In genomic region chr15:31481157-31481556, GRCh38 we compare ENCODE assay signal across 21 cellular contexts.
DNase-seq lines count a peak whose midpoint lies in the region; ATAC-seq and TF ChIP-seq lines count a peak whose summit lies in the region.
"Had no signal": no experiment of that assay in that cellular context is flagged by ENCODE, and none has a peak within 500 bp of the region (broad histone marks: within the 10 kb centered on the region; RNA-seq: fewer than 3 reads in every experiment).

No MANE protein-coding gene starts in this region.

- H3K36me3 ChIP-seq in CD8-positive, alpha-beta T cell (ENCODE audit: insufficient read depth, low read length): no peaks in the 10 kb centered on the region
- H3K36me3 ChIP-seq: esophagus squamous epithelium, neutrophil, tibial artery had no signal

- H3K9me3 Mint-ChIP-seq in activated CD4-positive, alpha-beta T cell treated with anti-CD3 and anti-CD28 coated beads for 36 hours (ENCODE audit: low read depth): no peaks in the 10 kb centered on the region
- no peaks in the 10 kb centered on the region for H3K9me3 Mint-ChIP-seq in CD8-positive, alpha-beta T cell
- H3K9me3 Mint-ChIP-seq: activated T-cell treated with anti-CD3 and anti-CD28 coated beads, Interleukin-2, amount 50 U/mL, for 4 hours; dendritic cell treated with granulocyte-macrophage colony-stimulating factor and Interleukin-4, amounts not matched to agents 40 ng/mL and 50 ng/mL, for 4 days had no signal

- H3K9me3 ChIP-seq in CD8-positive, alpha-beta T cell (ENCODE audit: low read length): no peaks in the 10 kb centered on the region
- H3K9me3 ChIP-seq: esophagus squamous epithelium, neutrophil, psoas muscle, SK-N-SH, tibial artery had no signal

- H3K36me3 Mint-ChIP-seq in activated CD4-positive, alpha-beta T cell treated with anti-CD3 and anti-CD28 coated beads for 36 hours (ENCODE audit: low read depth): peaks cover 39% of the 10 kb centered on the region
- peaks cover 13% of the 10 kb centered on the region for H3K36me3 Mint-ChIP-seq in CD8-positive, alpha-beta T cell

- H3K4me1 ChIP-seq in CD8-positive, alpha-beta T cell (ENCODE audit: insufficient read depth, low read length): peaks cover 33% of the 10 kb centered on the region
- H3K4me1 ChIP-seq: psoas muscle had no signal

- H3K27me3 Mint-ChIP-seq in activated CD4-positive, alpha-beta T cell treated with anti-CD3 and anti-CD28 coated beads for 36 hours: peaks cover 3% of the 10 kb centered on the region
- no peaks in the 10 kb centered on the region for H3K27me3 Mint-ChIP-seq in CD8-positive, alpha-beta T cell (ENCODE audit: low read depth)

- intact Hi-C loops in activated CD4-positive, alpha-beta T cell treated with anti-CD3 and anti-CD28 coated beads for 36 hours (cut with DNase I, micrococcal nuclease): loop anchor here (10.0 kb wide), 4 partner anchors 86 to 856 kb away; partner anchors contain the start of genes ARHGAP11B (in 1 of the 2), FAN1 (in 1 of the 2) and MTMR10 (in 1 of the 2)
- intact Hi-C loops in CD8-positive, alpha-beta T cell (cut with DNase I, micrococcal nuclease): loop anchor here in 1 of 2 experiments (10.0 kb wide), 1 partner anchor 486 kb away; the partner anchor contains the start of gene MTMR10

- ATAC-seq in activated CD4-positive, alpha-beta T cell treated with anti-CD3 and anti-CD28 coated beads for 36 hours: no peak
- no peak for ATAC-seq in CD8-positive, alpha-beta T cell
- ATAC-seq in HG02884 (IDR thresholded peaks at IDR 0.05; ENCODE audit: unreplicated experiment): no peak
- ATAC-seq: activated T-cell treated with anti-CD3 and anti-CD28 coated beads, Interleukin-2, amount 50 U/mL, for 4 hours; left colon; psoas muscle; stimulated activated naive CD8-positive, alpha-beta T cell treated with anti-CD3 and anti-CD28 coated beads, Interleukin-15, Interleukin-2, amounts not matched to agents 100 U/mL and 50 U/mL, for 24 hours had no signal

- no peak overlapping the region for H3K27ac Mint-ChIP-seq in activated CD4-positive, alpha-beta T cell treated with anti-CD3 and anti-CD28 coated beads for 36 hours
- peak overlapping the region; percentile 23 for H3K27ac Mint-ChIP-seq in CD8-positive, alpha-beta T cell
- H3K27ac Mint-ChIP-seq: dendritic cell treated with granulocyte-macrophage colony-stimulating factor and Interleukin-4, amounts not matched to agents 40 ng/mL and 50 ng/mL, for 4 days had no signal

- POLR2A ChIA-PET in activated CD4-positive, alpha-beta T cell treated with anti-CD3 and anti-CD28 coated beads for 36 hours (lab: Charles Lee): no interaction called here
- POLR2A ChIA-PET in CD8-positive, alpha-beta T cell (lab: Charles Lee): interaction anchor here (1.1 to 4.2 kb wide), 5 partner anchors 8 to 155 kb away, joined by 3 to 65 read pairs (median 37); no protein-coding TSS in a partner anchor

- no peak overlapping the region for H3K27ac ChIP-seq in CD8-positive, alpha-beta T cell (ENCODE audit: low read depth, low read length)
- H3K27ac ChIP-seq: esophagus squamous epithelium, neutrophil, psoas muscle, tibial artery had no signal

- peaks cover 41% of the 10 kb centered on the region for H3K4me1 Mint-ChIP-seq in activated CD4-positive, alpha-beta T cell treated with anti-CD3 and anti-CD28 coated beads for 36 hours
- peaks cover 63% of the 10 kb centered on the region for H3K4me1 Mint-ChIP-seq in CD8-positive, alpha-beta T cell (ENCODE audit: low read depth)

- DNase-seq in activated CD4-positive, alpha-beta T cell treated with anti-CD3 and anti-CD28 coated beads for 36 hours: no peak
- no peak for DNase-seq in activated CD4-positive, alpha-beta T cell treated with anti-CD3 and anti-CD28 coated beads, Interleukin-2, amount 50 U/mL, for 1 hour
- peak in 1 of 7 experiments; percentile 41 for DNase-seq in CD8-positive, alpha-beta T cell
- DNase-seq in activated CD8-positive, alpha-beta memory T cell treated with anti-CD3 and anti-CD28 coated beads, Interleukin-2, amount 50 U/mL, for 4 hours: peak; percentile 7
- DNase-seq in mesenteric fat pad (ENCODE audit: low spot score) (peak; percentile 16), NCI-H1092 (lab: John Stamatoyannopoulos, UW) (no peak)
- DNase-seq in activated CD4-positive, CD25-positive, alpha-beta regulatory T cell (lab: John Stamatoyannopoulos, UW): no peak
- DNase-seq: activated T-cell treated with anti-CD3 and anti-CD28 coated beads, Interleukin-2, amount 50 U/mL, for 4 hours; CD4-positive, CD25-positive, alpha-beta regulatory T cell; esophagus squamous epithelium; foreskin melanocyte; IMR-90; mammary epithelial cell; psoas muscle; SK-N-SH; stimulated activated naive CD8-positive, alpha-beta T cell treated with anti-CD3 and anti-CD28 coated beads, Interleukin-15, Interleukin-2, amounts not matched to agents 100 U/mL and 50 U/mL, for 24 hours had no signal

- no peaks in the 10 kb centered on the region for H3K27me3 ChIP-seq in CD8-positive, alpha-beta T cell (ENCODE audit: insufficient read depth, low read length)

- peak overlapping the region; percentile 26 for H3K4me3 Mint-ChIP-seq in activated CD4-positive, alpha-beta T cell treated with anti-CD3 and anti-CD28 coated beads for 36 hours
- no peak overlapping the region for H3K4me3 Mint-ChIP-seq in CD8-positive, alpha-beta T cell
- H3K4me3 Mint-ChIP-seq: dendritic cell treated with granulocyte-macrophage colony-stimulating factor and Interleukin-4, amounts not matched to agents 40 ng/mL and 50 ng/mL, for 4 days had no signal

- CTCF ChIA-PET in activated CD4-positive, alpha-beta T cell treated with anti-CD3 and anti-CD28 coated beads for 36 hours (lab: Charles Lee): interaction anchor here (0.7 to 1.2 kb wide), 3 partner anchors 8 to 46 kb away, joined by 3 to 4 read pairs (median 3); no protein-coding TSS in a partner anchor
- CTCF ChIA-PET in CD8-positive, alpha-beta T cell (lab: Charles Lee): interaction anchor here (1.2 to 5.5 kb wide), 7 partner anchors 7 to 281 kb away, joined by 3 to 30 read pairs (median 5); no protein-coding TSS in a partner anchor

- no peak for TF ChIP-seq CTCF in CD8-positive, alpha-beta T cell (IDR thresholded peaks at IDR 0.05)

- H3K4me3 ChIP-seq in CD8-positive, alpha-beta T cell (ENCODE audit: low read depth, low read length): no peak overlapping the region
- H3K4me3 ChIP-seq: esophagus squamous epithelium, psoas muscle, tibial artery had no signal

Comparison
In these comparisons a context has a peak if more than half of its experiments do, and no peak if none do; other contexts are left out.
1. DNase-seq: peak in activated CD8-positive, alpha-beta memory T cell treated with anti-CD3 and anti-CD28 coated beads, Interleukin-2, amount 50 U/mL, for 4 hours (single experiment) and mesenteric fat pad (single experiment); none in activated CD4-positive, alpha-beta T cell treated with anti-CD3 and anti-CD28 coated beads for 36 hours (single experiment), activated CD4-positive, alpha-beta T cell treated with anti-CD3 and anti-CD28 coated beads, Interleukin-2, amount 50 U/mL, for 1 hour (single experiment), NCI-H1092 (single experiment) and activated CD4-positive, CD25-positive, alpha-beta regulatory T cell (0 of 4).